ENCODE assay signal across 8 cellular contexts in genomic region chr12:39442895-39443703, GRCh38. TPM values are rescaled to one million over a fixed set of nuclear protein-coding genes. Genes with fewer than 3 reads are reported as not detected.
DNase-seq lines count a peak whose midpoint lies in the region; ATAC-seq, FAIRE-seq and TF ChIP-seq lines count a peak whose summit lies in the region.

A gene with protein sequence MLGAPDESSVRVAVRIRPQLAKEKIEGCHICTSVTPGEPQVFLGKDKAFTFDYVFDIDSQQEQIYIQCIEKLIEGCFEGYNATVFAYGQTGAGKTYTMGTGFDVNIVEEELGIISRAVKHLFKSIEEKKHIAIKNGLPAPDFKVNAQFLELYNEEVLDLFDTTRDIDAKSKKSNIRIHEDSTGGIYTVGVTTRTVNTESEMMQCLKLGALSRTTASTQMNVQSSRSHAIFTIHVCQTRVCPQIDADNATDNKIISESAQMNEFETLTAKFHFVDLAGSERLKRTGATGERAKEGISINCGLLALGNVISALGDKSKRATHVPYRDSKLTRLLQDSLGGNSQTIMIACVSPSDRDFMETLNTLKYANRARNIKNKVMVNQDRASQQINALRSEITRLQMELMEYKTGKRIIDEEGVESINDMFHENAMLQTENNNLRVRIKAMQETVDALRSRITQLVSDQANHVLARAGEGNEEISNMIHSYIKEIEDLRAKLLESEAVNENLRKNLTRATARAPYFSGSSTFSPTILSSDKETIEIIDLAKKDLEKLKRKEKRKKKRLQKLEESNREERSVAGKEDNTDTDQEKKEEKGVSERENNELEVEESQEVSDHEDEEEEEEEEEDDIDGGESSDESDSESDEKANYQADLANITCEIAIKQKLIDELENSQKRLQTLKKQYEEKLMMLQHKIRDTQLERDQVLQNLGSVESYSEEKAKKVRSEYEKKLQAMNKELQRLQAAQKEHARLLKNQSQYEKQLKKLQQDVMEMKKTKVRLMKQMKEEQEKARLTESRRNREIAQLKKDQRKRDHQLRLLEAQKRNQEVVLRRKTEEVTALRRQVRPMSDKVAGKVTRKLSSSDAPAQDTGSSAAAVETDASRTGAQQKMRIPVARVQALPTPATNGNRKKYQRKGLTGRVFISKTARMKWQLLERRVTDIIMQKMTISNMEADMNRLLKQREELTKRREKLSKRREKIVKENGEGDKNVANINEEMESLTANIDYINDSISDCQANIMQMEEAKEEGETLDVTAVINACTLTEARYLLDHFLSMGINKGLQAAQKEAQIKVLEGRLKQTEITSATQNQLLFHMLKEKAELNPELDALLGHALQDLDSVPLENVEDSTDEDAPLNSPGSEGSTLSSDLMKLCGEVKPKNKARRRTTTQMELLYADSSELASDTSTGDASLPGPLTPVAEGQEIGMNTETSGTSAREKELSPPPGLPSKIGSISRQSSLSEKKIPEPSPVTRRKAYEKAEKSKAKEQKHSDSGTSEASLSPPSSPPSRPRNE (N-terminal part only) (minus strand): TSS chr12:39443120. CDS start chr12:39442970, 150 bp downstream.

- no peaks in the 10 kb centered on the region for H3K9me3 ChIP-seq in K562 (replicated peaks; ENCODE audit: control insufficient read depth, insufficient read depth, low read depth, low read length)
- no peaks in the 10 kb centered on the region for H3K9me3 ChIP-seq in sigmoid colon

- peak; percentile 92 for TF ChIP-seq POLR2A in K562 (conservative IDR thresholded peaks at IDR 0.05)
- TF ChIP-seq POLR2A in sigmoid colon (IDR thresholded peaks at IDR 0.05): peak in 1 of 2 donors; percentile 28

- peak; percentile 52 to 95 (median 75) for TF ChIP-seq CTCF in K562 (IDR thresholded peaks at IDR 0.05 in 2 of 3, conservative IDR thresholded peaks at IDR 0.05 in 1 of 3; ENCODE audit: insufficient read depth in 2 of 3, low read depth in 1 of 3, low read length in 3 of 3)
- TF ChIP-seq CTCF in sigmoid colon (IDR thresholded peaks at IDR 0.05): peak; percentile 6 to 74 (median 20)

- FAIRE-seq in K562 (lab: Jason Lieb, UNC): peak; percentile 83

- peaks cover 45% of the 10 kb centered on the region for H3K79me2 ChIP-seq in K562 (ENCODE audit: control insufficient read depth, insufficient read depth, low read length)

- peak within 1 kb of the TSS; percentile 78 to 97 for H3K9ac ChIP-seq in K562 (ENCODE audit: insufficient read depth in 1 of 2, low read depth in 2 of 2, low read length in 2 of 2)

- peak; percentile 94 for ATAC-seq in GM18502 (IDR thresholded peaks at IDR 0.05; ENCODE audit: poor library complexity, unreplicated experiment)
- ATAC-seq in HG02884 (IDR thresholded peaks at IDR 0.05; ENCODE audit: unreplicated experiment): peak; percentile 92
- peak; percentile 96 for ATAC-seq in K562

- DNase-seq in NCI-H187 (lab: John Stamatoyannopoulos, UW) (peak; percentile 67 to 90), T-helper 9 cell (peak; percentile 83), K562 (ENCODE audit: extremely low read depth in 1 of 4, low spot score in 3 of 4) (peak; percentile 87 to 95 (median 88)), iPS DF 19.7 (ENCODE audit: low read depth, low spot score) (peak; percentile 40), sigmoid colon (peak; percentile 92), GDM1 (lab: John Stamatoyannopoulos, UW) (no peak)

- peak within 1 kb of the TSS; percentile 94 for H3K4me2 ChIP-seq in K562 (ENCODE audit: insufficient read depth, low read length)

- BruUV-seq in K562 (replicated peaks; lab: Mats Ljungman, UMichigan): no TSS peak

- peak; percentile 48 to 54 for TF ChIP-seq RAD21 in K562 (CRISPR knock-in tag; conservative IDR thresholded peaks at IDR 0.05 in 1 of 2, IDR thresholded peaks at IDR 0.05 in 1 of 2)

- peak within 1 kb of the TSS; percentile 98 for H2AFZ ChIP-seq in K562 (ENCODE audit: low read depth, low read length)

- no peaks in the 10 kb centered on the region for H3K36me3 ChIP-seq in K562 (ENCODE audit: control insufficient read depth, insufficient read depth, low read length)
- no peaks in the 10 kb centered on the region for H3K36me3 ChIP-seq in sigmoid colon

- in situ Hi-C loops in K562 (cut with MboI): no loop called here

- intact Hi-C loops in K562 (cut with micrococcal nuclease) (loop anchor here (5.0 kb wide), 2 partner anchors 66 to 121 kb away; no protein-coding TSS in a partner anchor), sigmoid colon (cut with DNase I) (loop anchor here (5.0 to 10.0 kb wide), 3 partner anchors 174 to 782 kb away; partner anchors contain the start of genes ABCD2, LRRK2 and SLC2A13)

- H3K4me1 ChIP-seq in K562 (replicated peaks in 1 of 2; ENCODE audit: control insufficient read depth in 2 of 2, insufficient read depth in 2 of 2, low read length in 2 of 2) (peaks cover 21 to 26% of the 10 kb centered on the region in 2 experiments; a peak in 4 of 5 replicates), sigmoid colon (peaks cover 0 to 18% (median 10%) of the 10 kb centered on the region in 4 donors)

- TF ChIP-seq EP300 in K562 (IDR thresholded peaks at IDR 0.05; ENCODE audit: low read length) (no peak), sigmoid colon (IDR thresholded peaks at IDR 0.05) (no peak)

- H3K27ac ChIP-seq in K562 (ENCODE audit: extremely low read depth, low read depth, low read length): peak within 1 kb of the TSS; percentile 90
- H3K27ac ChIP-seq in sigmoid colon: peak within 1 kb of the TSS; percentile 82 to 90 (median 84)

- H3K9me1 ChIP-seq in K562 (ENCODE audit: control insufficient read depth, insufficient read depth, low read length): no peaks in the 10 kb centered on the region

- no peaks in the 10 kb centered on the region for H4K20me1 ChIP-seq in K562 (replicated peaks; ENCODE audit: control insufficient read depth, insufficient read depth, low read length)

- WGBS in K562 (ENCODE audit: insufficient coverage, low coverage, missing lambda C conversion rate): under 1% methylated on average over 57 of the region's 91 CpGs
- WGBS in sigmoid colon, 2 donors: 0% methylated on average over 91 of the region's 91 CpGs

- H3K27me3 ChIP-seq in K562 (ENCODE audit: control insufficient read depth in 2 of 2, insufficient read depth in 2 of 2, low read length in 2 of 2): no peaks in the 10 kb centered on the region
- no peaks in the 10 kb centered on the region for H3K27me3 ChIP-seq in sigmoid colon

- POLR2A ChIA-PET in K562 (lab: Yijun Ruan, JAX): interaction anchor here (0.6 to 2.8 kb wide), 14 partner anchors 8 to 768 kb away, joined by 3 to 13 read pairs (median 3); no protein-coding TSS in a partner anchor

- CTCF ChIA-PET in K562 (lab: Yijun Ruan, JAX; ENCODE audit: low intra/inter-chr PET ratio): no interaction called here

- H3K4me3 ChIP-seq in K562: peak within 1 kb of the TSS; percentile 86
- peak within 1 kb of the TSS; percentile 61 to 85 (median 73) for H3K4me3 ChIP-seq in sigmoid colon

TF ChIP-seq in K562, 482 proteins besides CTCF, POLR2A, EP300 and RAD21 (continues in another document):
- TF ChIP-seq POLR2H (tag; IDR thresholded peaks at IDR 0.05; ENCODE audit: low read depth) (peak; percentile 79), ZNF592 (IDR thresholded peaks at IDR 0.05) (no peak)

RNA-seq across cellular contexts. Expression of the gene that starts here (rescaled TPM):
- 18.6 and 112 TPM in 2 replicates for total RNA-seq in K562 (2011; cell fraction: chromatin; rRNA removed; ENCODE audit: low replicate concordance)
- 10.0 and 16.8 TPM in 2 replicates for total RNA-seq in K562 (2011; cell fraction: nucleolus; rRNA removed)
- total RNA-seq in K562 (2011; cell fraction: nucleoplasm; rRNA removed): 38.6 and 55.0 TPM in 2 replicates
- 27.2 and 30.3 TPM in 2 replicates for total RNA-seq in K562 (2014; rRNA removed)
- total RNA-seq in K562 (2014; rRNA removed; fragmentation: Illumina TruSeq; extraction: Trizol): 45.0 and 53.9 TPM in 2 replicates
- total RNA-seq in K562 (2015; rRNA removed; fragmentation: Illumina TruSeq; extraction: Trizol): 40.9 and 41.1 TPM in 2 replicates
- total RNA-seq in K562 (2021): 27.7 and 30.4 TPM in 2 replicates
- 16.2 and 30.1 TPM in 2 replicates for polyA plus RNA-seq in K562 (2011; rRNA removed)
- polyA plus RNA-seq in K562 (2011; cell fraction: cytosol; rRNA removed): 4.8 and 6.8 TPM in 2 replicates
- 11.8 and 13.0 TPM in 2 replicates for polyA plus RNA-seq in K562 (2011; cell fraction: nucleus; rRNA removed)
- polyA plus RNA-seq in K562 (2012): 15.4 and 20.4 TPM in 2 replicates
- polyA plus RNA-seq in K562 (2014; fragmentation: Illumina TruSeq; extraction: Trizol): 27.1 and 34.8 TPM in 2 replicates
- polyA plus RNA-seq in K562 (2014; fragmentation: Nextera tagmentation; extraction: Ambion mirVana): 10 to 100 TPM; 17.7 to 18.8 TPM
- 18.3 and 19.3 TPM in 2 replicates for polyA plus RNA-seq in K562 (2014; rRNA removed)
- 71.3 and 107 TPM in 2 replicates for polyA minus RNA-seq in K562 (2011; rRNA and poly(A)+ RNA removed)
- 13.3 and 26.8 TPM in 2 replicates for polyA minus RNA-seq in K562 (2011; cell fraction: cytosol; rRNA and poly(A)+ RNA removed)
- polyA minus RNA-seq in K562 (2011; cell fraction: nucleus; rRNA and poly(A)+ RNA removed): 53.9 and 58.5 TPM in 2 replicates
- total RNA-seq in sigmoid colon: 10 to 100 TPM; 12.0 to 23.9 (median 17.3) TPM
- 10 to 100 TPM in 2 of 3 donors, 1 to 10 TPM in 1; 9.3 to 19.0 (median 10.8) TPM for polyA plus RNA-seq in sigmoid colon
